In genomic region chrX:133986008-133986683, GRCh38 we compare ENCODE assay signal across 1 cellular context.
TF ChIP-seq lines count a peak whose summit lies in the region.

No MANE protein-coding gene starts in this region.

TF ChIP-seq in HepG2, 621 proteins besides CTCF, POLR2A, EP300 and RAD21 (continued from another document and continues in another):
- TF ChIP-seq GRHL1 (CRISPR knock-in tag; conservative IDR thresholded peaks at IDR 0.05) = no peak
- TF ChIP-seq, protein P1, sequence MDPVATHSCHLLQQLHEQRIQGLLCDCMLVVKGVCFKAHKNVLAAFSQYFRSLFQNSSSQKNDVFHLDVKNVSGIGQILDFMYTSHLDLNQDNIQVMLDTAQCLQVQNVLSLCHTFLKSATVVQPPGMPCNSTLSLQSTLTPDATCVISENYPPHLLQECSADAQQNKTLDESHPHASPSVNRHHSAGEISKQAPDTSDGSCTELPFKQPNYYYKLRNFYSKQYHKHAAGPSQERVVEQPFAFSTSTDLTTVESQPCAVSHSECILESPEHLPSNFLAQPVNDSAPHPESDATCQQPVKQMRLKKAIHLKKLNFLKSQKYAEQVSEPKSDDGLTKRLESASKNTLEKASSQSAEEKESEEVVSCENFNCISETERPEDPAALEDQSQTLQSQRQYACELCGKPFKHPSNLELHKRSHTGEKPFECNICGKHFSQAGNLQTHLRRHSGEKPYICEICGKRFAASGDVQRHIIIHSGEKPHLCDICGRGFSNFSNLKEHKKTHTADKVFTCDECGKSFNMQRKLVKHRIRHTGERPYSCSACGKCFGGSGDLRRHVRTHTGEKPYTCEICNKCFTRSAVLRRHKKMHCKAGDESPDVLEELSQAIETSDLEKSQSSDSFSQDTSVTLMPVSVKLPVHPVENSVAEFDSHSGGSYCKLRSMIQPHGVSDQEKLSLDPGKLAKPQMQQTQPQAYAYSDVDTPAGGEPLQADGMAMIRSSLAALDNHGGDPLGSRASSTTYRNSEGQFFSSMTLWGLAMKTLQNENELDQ (CRISPR knock-in tag; IDR thresholded peaks at IDR 0.05; ENCODE audit: borderline replicate concordance) = no peak
- no peak for TF ChIP-seq GATAD2A (CRISPR knock-in tag; IDR thresholded peaks at IDR 0.05)
- TF ChIP-seq ZMYM4 (CRISPR knock-in tag; IDR thresholded peaks at IDR 0.05) = no peak
- TF ChIP-seq AFF4 (CRISPR knock-in tag; IDR thresholded peaks at IDR 0.05) = peak; percentile 97
- TF ChIP-seq ZNF674 (CRISPR knock-in tag; IDR thresholded peaks at IDR 0.05; ENCODE audit: low read depth) = no peak
- TF ChIP-seq ZNF564 (CRISPR knock-in tag; IDR thresholded peaks at IDR 0.05) = no peak
- no peak for TF ChIP-seq ZNF547 (CRISPR knock-in tag; IDR thresholded peaks at IDR 0.05)
- TF ChIP-seq, protein P2, sequence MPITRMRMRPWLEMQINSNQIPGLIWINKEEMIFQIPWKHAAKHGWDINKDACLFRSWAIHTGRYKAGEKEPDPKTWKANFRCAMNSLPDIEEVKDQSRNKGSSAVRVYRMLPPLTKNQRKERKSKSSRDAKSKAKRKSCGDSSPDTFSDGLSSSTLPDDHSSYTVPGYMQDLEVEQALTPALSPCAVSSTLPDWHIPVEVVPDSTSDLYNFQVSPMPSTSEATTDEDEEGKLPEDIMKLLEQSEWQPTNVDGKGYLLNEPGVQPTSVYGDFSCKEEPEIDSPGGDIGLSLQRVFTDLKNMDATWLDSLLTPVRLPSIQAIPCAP (CRISPR knock-in tag; IDR thresholded peaks at IDR 0.05; ENCODE audit: low read depth) = no peak
- no peak for TF ChIP-seq SMAD1 (CRISPR knock-in tag; IDR thresholded peaks at IDR 0.05; ENCODE audit: borderline replicate concordance, low read depth)
- no peak for TF ChIP-seq PRDM4 (CRISPR knock-in tag; IDR thresholded peaks at IDR 0.05; ENCODE audit: borderline replicate concordance)
- no peak for TF ChIP-seq EEA1 (CRISPR knock-in tag; IDR thresholded peaks at IDR 0.05; ENCODE audit: borderline replicate concordance)
- no peak for TF ChIP-seq ZNF577 (CRISPR knock-in tag; IDR thresholded peaks at IDR 0.05; ENCODE audit: borderline replicate concordance, low read depth)
- no peak for TF ChIP-seq CENPX (CRISPR knock-in tag; IDR thresholded peaks at IDR 0.05)
- TF ChIP-seq, protein P3, sequence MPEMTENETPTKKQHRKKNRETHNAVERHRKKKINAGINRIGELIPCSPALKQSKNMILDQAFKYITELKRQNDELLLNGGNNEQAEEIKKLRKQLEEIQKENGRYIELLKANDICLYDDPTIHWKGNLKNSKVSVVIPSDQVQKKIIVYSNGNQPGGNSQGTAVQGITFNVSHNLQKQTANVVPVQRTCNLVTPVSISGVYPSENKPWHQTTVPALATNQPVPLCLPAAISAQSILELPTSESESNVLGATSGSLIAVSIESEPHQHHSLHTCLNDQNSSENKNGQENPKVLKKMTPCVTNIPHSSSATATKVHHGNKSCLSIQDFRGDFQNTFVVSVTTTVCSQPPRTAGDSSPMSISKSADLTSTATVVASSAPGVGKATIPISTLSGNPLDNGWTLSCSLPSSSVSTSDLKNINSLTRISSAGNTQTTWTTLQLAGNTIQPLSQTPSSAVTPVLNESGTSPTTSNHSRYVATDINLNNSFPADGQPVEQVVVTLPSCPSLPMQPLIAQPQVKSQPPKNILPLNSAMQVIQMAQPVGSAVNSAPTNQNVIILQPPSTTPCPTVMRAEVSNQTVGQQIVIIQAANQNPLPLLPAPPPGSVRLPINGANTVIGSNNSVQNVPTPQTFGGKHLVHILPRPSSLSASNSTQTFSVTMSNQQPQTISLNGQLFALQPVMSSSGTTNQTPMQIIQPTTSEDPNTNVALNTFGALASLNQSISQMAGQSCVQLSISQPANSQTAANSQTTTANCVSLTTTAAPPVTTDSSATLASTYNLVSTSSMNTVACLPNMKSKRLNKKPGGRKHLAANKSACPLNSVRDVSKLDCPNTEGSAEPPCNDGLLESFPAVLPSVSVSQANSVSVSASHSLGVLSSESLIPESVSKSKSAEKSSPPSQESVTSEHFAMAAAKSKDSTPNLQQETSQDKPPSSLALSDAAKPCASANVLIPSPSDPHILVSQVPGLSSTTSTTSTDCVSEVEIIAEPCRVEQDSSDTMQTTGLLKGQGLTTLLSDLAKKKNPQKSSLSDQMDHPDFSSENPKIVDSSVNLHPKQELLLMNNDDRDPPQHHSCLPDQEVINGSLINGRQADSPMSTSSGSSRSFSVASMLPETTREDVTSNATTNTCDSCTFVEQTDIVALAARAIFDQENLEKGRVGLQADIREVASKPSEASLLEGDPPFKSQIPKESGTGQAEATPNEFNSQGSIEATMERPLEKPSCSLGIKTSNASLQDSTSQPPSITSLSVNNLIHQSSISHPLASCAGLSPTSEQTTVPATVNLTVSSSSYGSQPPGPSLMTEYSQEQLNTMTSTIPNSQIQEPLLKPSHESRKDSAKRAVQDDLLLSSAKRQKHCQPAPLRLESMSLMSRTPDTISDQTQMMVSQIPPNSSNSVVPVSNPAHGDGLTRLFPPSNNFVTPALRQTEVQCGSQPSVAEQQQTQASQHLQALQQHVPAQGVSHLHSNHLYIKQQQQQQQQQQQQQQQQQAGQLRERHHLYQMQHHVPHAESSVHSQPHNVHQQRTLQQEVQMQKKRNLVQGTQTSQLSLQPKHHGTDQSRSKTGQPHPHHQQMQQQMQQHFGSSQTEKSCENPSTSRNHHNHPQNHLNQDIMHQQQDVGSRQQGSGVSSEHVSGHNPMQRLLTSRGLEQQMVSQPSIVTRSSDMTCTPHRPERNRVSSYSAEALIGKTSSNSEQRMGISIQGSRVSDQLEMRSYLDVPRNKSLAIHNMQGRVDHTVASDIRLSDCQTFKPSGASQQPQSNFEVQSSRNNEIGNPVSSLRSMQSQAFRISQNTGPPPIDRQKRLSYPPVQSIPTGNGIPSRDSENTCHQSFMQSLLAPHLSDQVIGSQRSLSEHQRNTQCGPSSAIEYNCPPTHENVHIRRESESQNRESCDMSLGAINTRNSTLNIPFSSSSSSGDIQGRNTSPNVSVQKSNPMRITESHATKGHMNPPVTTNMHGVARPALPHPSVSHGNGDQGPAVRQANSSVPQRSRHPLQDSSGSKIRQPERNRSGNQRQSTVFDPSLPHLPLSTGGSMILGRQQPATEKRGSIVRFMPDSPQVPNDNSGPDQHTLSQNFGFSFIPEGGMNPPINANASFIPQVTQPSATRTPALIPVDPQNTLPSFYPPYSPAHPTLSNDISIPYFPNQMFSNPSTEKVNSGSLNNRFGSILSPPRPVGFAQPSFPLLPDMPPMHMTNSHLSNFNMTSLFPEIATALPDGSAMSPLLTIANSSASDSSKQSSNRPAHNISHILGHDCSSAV (CRISPR knock-in tag; IDR thresholded peaks at IDR 0.05; ENCODE audit: borderline replicate concordance) = no peak
- TF ChIP-seq, protein P4, sequence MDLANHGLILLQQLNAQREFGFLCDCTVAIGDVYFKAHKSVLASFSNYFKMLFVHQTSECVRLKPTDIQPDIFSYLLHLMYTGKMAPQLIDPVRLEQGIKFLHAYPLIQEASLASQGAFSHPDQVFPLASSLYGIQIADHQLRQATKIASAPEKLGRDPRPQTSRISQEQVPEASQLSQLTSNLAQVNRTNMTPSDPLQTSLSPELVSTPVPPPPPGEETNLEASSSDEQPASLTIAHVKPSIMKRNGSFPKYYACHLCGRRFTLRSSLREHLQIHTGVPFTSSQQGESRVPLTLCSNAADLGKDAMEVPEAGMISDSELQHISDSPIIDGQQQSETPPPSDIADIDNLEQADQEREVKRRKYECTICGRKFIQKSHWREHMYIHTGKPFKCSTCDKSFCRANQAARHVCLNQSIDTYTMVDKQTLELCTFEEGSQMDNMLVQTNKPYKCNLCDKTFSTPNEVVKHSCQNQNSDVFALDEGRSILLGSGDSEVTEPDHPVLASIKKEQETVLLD (CRISPR knock-in tag; IDR thresholded peaks at IDR 0.05; ENCODE audit: low read depth) = no peak
- TF ChIP-seq ZNF30 (CRISPR knock-in tag; IDR thresholded peaks at IDR 0.05) = no peak
- TF ChIP-seq RCOR2 (CRISPR knock-in tag; IDR thresholded peaks at IDR 0.05) = no peak
- no peak for TF ChIP-seq ZBTB37 (CRISPR knock-in tag; IDR thresholded peaks at IDR 0.05)
- TF ChIP-seq YY1 (IDR thresholded peaks at IDR 0.05; ENCODE audit: insufficient read depth, insufficient replicate concordance, low read depth, low read length) = no peak
- no peak for TF ChIP-seq ZNF850 (CRISPR knock-in tag; conservative IDR thresholded peaks at IDR 0.05)
- no peak for TF ChIP-seq IRX3 (CRISPR knock-in tag; IDR thresholded peaks at IDR 0.05; ENCODE audit: borderline replicate concordance, low read depth)
- TF ChIP-seq ZNF280B (CRISPR knock-in tag; IDR thresholded peaks at IDR 0.05; ENCODE audit: borderline replicate concordance) = no peak
- TF ChIP-seq ZNF883 (CRISPR knock-in tag; IDR thresholded peaks at IDR 0.05; ENCODE audit: not compliant biosample characterization) = no peak
- TF ChIP-seq POLR2G (IDR thresholded peaks at IDR 0.05; ENCODE audit: low read depth, low read length) = 0 out of 2 replicates have a peak, but pooled peaks have one; percentile 31
- TF ChIP-seq ZNF282 (IDR thresholded peaks at IDR 0.05; ENCODE audit: partially characterized antibody) = no peak
- peak; percentile 53 to 63; a peak in 3 of 4 replicates for TF ChIP-seq MAFK (conservative IDR thresholded peaks at IDR 0.05 in 1 of 2, IDR thresholded peaks at IDR 0.05 in 1 of 2; ENCODE audit: low read length in 2 of 2)
- TF ChIP-seq, protein P5, sequence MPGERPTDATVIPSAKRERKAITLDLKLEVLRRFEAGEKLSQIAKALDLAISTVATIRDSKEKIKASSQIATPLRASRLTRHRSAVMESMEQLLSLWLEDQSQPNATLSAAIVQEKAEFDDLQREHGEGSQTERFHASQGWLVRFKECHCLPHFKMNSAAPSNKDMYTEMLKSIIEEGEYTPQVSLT (CRISPR knock-in tag; IDR thresholded peaks at IDR 0.05; ENCODE audit: borderline replicate concordance, low read depth) = no peak
- no peak for TF ChIP-seq MXI1 (IDR thresholded peaks at IDR 0.05; ENCODE audit: borderline replicate concordance, low read depth, low read length)
